ENCODE assay signal across 28 cellular contexts in genomic region chr1:205098242-205098641, GRCh38. TPM values are rescaled to one million over a fixed set of nuclear protein-coding genes. Genes with fewer than 3 reads are reported as not detected.
"Had no signal": no experiment of that assay in that cellular context is flagged by ENCODE, and none has a peak within 500 bp of the region (broad histone marks: within the 10 kb centered on the region; RNA-seq: fewer than 3 reads in every experiment).

No MANE protein-coding gene starts in this region.

- H3K27ac Mint-ChIP-seq: stimulated activated memory B cell treated with anti-CD40 and anti-IgM and Interleukin-4, amounts not matched to agents 10 μg/mL and 1 μg/mL and 100 μg/mL, for 72 hours; stimulated activated naive B cell treated with anti-CD40 and anti-IgM and Interleukin-4, amounts not matched to agents 10 μg/mL and 1 μg/mL and 100 μg/mL, for 72 hours; stimulated activated naive CD8-positive, alpha-beta T cell treated with anti-CD3 and anti-CD28 coated beads, Interleukin-15, amount 100 ng/mL, for 72 hours; stimulated activated naive CD8-positive, alpha-beta T cell treated with anti-CD3 and anti-CD28 coated beads, Interleukin-15, Interleukin-2, amounts not matched to agents 100 ng/mL and 50 ng/mL, for 24 hours; type B pancreatic cell had no signal

- H3K4me1 Mint-ChIP-seq: stimulated activated effector memory CD8-positive, alpha-beta T cell treated with anti-CD3 and anti-CD28 coated beads, Interleukin-12 subunit alpha, Interleukin-12 subunit beta, amount 100 ng/mL, for 72 hours; stimulated activated memory B cell treated with anti-CD40 and anti-IgM and Interleukin-4, amounts not matched to agents 10 μg/mL and 1 μg/mL and 100 μg/mL, for 72 hours; stimulated activated naive B cell treated with anti-CD40 and anti-IgM and Interleukin-4, amounts not matched to agents 10 μg/mL and 1 μg/mL and 100 μg/mL, for 72 hours; stimulated activated naive CD8-positive, alpha-beta T cell treated with anti-CD3 and anti-CD28 coated beads, Interleukin-15, amount 100 ng/mL, for 72 hours had no signal

- H3K4me1 ChIP-seq: stomach, suprapubic skin, testis, thyroid gland, tibial artery, tibial nerve, transverse colon, upper lobe of left lung, upper lobe of right lung, uterus, vagina had no signal

- H3K9me3 ChIP-seq: stomach, suprapubic skin, testis, thoracic aorta, thyroid gland, tibial artery, tibial nerve, transverse colon, upper lobe of left lung, upper lobe of right lung, uterus, vagina had no signal

- H3K27me3 Mint-ChIP-seq: stimulated activated memory B cell treated with anti-CD40 and anti-IgM and Interleukin-4, amounts not matched to agents 10 μg/mL and 1 μg/mL and 100 μg/mL, for 72 hours; stimulated activated naive B cell treated with anti-CD40 and anti-IgM and Interleukin-4, amounts not matched to agents 10 μg/mL and 1 μg/mL and 100 μg/mL, for 72 hours; stimulated activated naive CD8-positive, alpha-beta T cell treated with anti-CD3 and anti-CD28 coated beads, Interleukin-15, amount 100 ng/mL, for 72 hours; stimulated activated naive CD8-positive, alpha-beta T cell treated with anti-CD3 and anti-CD28 coated beads, Interleukin-15, Interleukin-2, amounts not matched to agents 100 ng/mL and 50 ng/mL, for 24 hours; type B pancreatic cell had no signal

- H3K27ac ChIP-seq: stomach, suprapubic skin, testis, thoracic aorta, thyroid gland, tibial artery, tibial nerve, transverse colon, upper lobe of left lung, upper lobe of right lung, uterus, vagina had no signal

- H3K4me3 ChIP-seq: stomach, suprapubic skin, testis, thoracic aorta, thyroid gland, tibial artery, tibial nerve, transverse colon, upper lobe of left lung, upper lobe of right lung, uterus, vagina had no signal

- H3K27me3 ChIP-seq: stomach, suprapubic skin, testis, thyroid gland, tibial artery, tibial nerve, transverse colon, upper lobe of left lung, upper lobe of right lung, uterus, vagina had no signal

- DNase-seq: stimulated activated CD4-positive, alpha-beta T cell treated with anti-CD3 and anti-CD28 coated beads, Interleukin-2, amount 100 ng/mL, for 48 hours; stimulated activated CD4-positive, alpha-beta T cell treated with anti-CD3 and anti-CD28 coated beads, Interleukin-4, amount 100 ng/mL, for 1 hour; stimulated activated CD4-positive, alpha-beta T cell treated with anti-CD3 and anti-CD28 coated beads, Interleukin-4, amount 100 ng/mL, for 24 hours; stimulated activated CD4-positive, alpha-beta T cell treated with anti-CD3 and anti-CD28 coated beads, Interleukin-4, amount 100 ng/mL, for 4 hours; stimulated activated CD8-positive, alpha-beta memory T cell treated with anti-CD3 and anti-CD28 coated beads, Interleukin-4, amount 100 ng/mL, for 48 hours; stimulated activated naive B cell treated with anti-CD40 and anti-IgM and Interleukin-4, amounts not matched to agents 10 μg/mL and 1 μg/mL and 100 μg/mL, for 72 hours; stimulated activated naive CD4-positive, alpha-beta T cell; stimulated activated naive CD4-positive, alpha-beta T cell treated with Interleukin-2 at 50 U/mL for 16 hours; stimulated activated naive CD8-positive, alpha-beta T cell treated with anti-CD3 and anti-CD28 coated beads, Interleukin-15, amount 100 ng/mL, for 72 hours; stimulated activated naive CD8-positive, alpha-beta T cell treated with anti-CD3 and anti-CD28 coated beads, Interleukin-15, Interleukin-2, amounts not matched to agents 100 U/mL and 50 U/mL, for 24 hours; stomach; substantia nigra; testis; thyroid gland; tibial artery; transverse colon; trophoblast cell; upper lobe of left lung; upper lobe of right lung; uterus had no signal

- H3K4me3 Mint-ChIP-seq: stimulated activated effector memory CD8-positive, alpha-beta T cell treated with anti-CD3 and anti-CD28 coated beads, Interleukin-12 subunit alpha, Interleukin-12 subunit beta, amount 100 ng/mL, for 72 hours; stimulated activated memory B cell treated with anti-CD40 and anti-IgM and Interleukin-4, amounts not matched to agents 10 μg/mL and 1 μg/mL and 100 μg/mL, for 72 hours; stimulated activated naive B cell treated with anti-CD40 and anti-IgM and Interleukin-4, amounts not matched to agents 10 μg/mL and 1 μg/mL and 100 μg/mL, for 72 hours; stimulated activated naive CD8-positive, alpha-beta T cell treated with anti-CD3 and anti-CD28 coated beads, Interleukin-15, amount 100 ng/mL, for 72 hours; stimulated activated naive CD8-positive, alpha-beta T cell treated with anti-CD3 and anti-CD28 coated beads, Interleukin-15, Interleukin-2, amounts not matched to agents 100 ng/mL and 50 ng/mL, for 24 hours; type B pancreatic cell had no signal

- ATAC-seq: stimulated activated effector memory CD8-positive, alpha-beta T cell treated with anti-CD3 and anti-CD28 coated beads, Interleukin-12 subunit alpha, Interleukin-12 subunit beta, amount 100 ng/mL, for 72 hours; stimulated activated memory B cell treated with anti-CD40 and anti-IgM and Interleukin-4, amounts not matched to agents 10 μg/mL and 1 μg/mL and 100 μg/mL, for 72 hours; stimulated activated naive B cell treated with anti-CD40 and anti-IgM and Interleukin-4, amounts not matched to agents 10 μg/mL and 1 μg/mL and 100 μg/mL, for 72 hours; stimulated activated naive CD8-positive, alpha-beta T cell treated with anti-CD3 and anti-CD28 coated beads, Interleukin-15, amount 100 ng/mL, for 72 hours; stimulated activated naive CD8-positive, alpha-beta T cell treated with anti-CD3 and anti-CD28 coated beads, Interleukin-15, Interleukin-2, amounts not matched to agents 100 U/mL and 50 U/mL, for 24 hours; upper lobe of right lung had no signal

RNA-seq across cellular contexts. Expression of gene CNTN2, which starts 55.2 kb away (rescaled TPM):
- total RNA-seq: upper lobe of left lung, upper lobe of right lung had no signal
